ENCODE assay signal across 10 cellular contexts in the genomic region with DNA sequence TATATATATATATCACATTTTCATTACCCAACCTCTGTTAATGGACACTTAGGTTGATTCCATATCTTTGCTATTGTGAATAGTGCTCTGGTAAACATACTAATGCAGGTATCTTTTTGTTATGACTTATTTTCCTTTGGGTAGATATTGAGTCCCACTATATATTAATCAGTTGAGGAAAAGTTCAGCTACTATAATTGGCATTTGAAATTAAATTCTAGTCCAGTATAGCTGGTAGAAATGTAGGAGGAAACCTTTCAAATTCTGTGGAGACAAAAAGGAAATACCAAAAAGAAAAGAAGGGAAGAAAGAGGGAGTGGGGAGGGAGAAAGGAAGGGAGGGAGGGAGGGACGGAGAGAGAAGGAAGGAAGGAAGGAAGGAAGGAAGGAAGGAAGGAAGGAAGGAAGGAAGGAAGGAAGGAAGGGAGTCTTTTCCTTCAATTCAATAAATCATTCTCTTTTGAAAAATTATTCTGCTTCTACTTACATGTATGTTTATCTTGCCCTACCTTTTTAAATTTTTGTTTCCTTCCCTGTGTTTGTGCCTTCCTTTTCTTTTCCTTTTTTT.
"Had no signal": no experiment of that assay in that cellular context is flagged by ENCODE, and none has a peak within 500 bp of the region (broad histone marks: within the 10 kb centered on the region; RNA-seq: fewer than 3 reads in every experiment).

No MANE protein-coding gene starts in this region.

- H3K36me3 ChIP-seq: HAP-1 had no signal

- H3K4me1 ChIP-seq: HAP-1 had no signal

- H3K9me3 ChIP-seq: HAP-1 had no signal

- H2AFZ ChIP-seq: GM23248 had no signal

- H3K4me3 ChIP-seq: GM23248, HAP-1 had no signal

- H3K4me2 ChIP-seq: KMS-11 had no signal

- H3K9ac ChIP-seq: GM23248, KMS-11 had no signal

- DNase-seq: GM23248, GOT3, H7, IMR-90, Karpas-422, KBM-7 had no signal

- H3K27ac ChIP-seq: GM23248, HL-60, KMS-11 had no signal

- ATAC-seq: HCT116 had no signal
